16 cellular contexts compared by ENCODE assay signal in genomic region chr18:79309572-79310278, GRCh38.
"Had no signal": no experiment of that assay in that cellular context is flagged by ENCODE, and none has a peak within 500 bp of the region (broad histone marks: within the 10 kb centered on the region; RNA-seq: fewer than 3 reads in every experiment).

No MANE protein-coding gene starts in this region.

- ATAC-seq: activated CD8-positive, alpha-beta T cell treated with anti-CD3 and anti-CD28 coated beads for 36 hours; esophagus mucosa; naive thymus-derived CD4-positive, alpha-beta T cell had no signal

- H3K4me1 Mint-ChIP-seq: activated B cell treated with CpG ODN at 0.5 μM for 24 hours had no signal

- H3K4me3 Mint-ChIP-seq: activated B cell treated with CpG ODN at 0.5 μM for 24 hours; activated CD8-positive, alpha-beta T cell treated with anti-CD3 and anti-CD28 coated beads for 36 hours; activated T-helper 1 cell treated with anti-CD3 and anti-CD28 coated beads, Interleukin-12 subunit alpha, Interleukin-12 subunit beta, Interleukin-2, Interleukin-4 antibody, amounts not matched to agents 30 ng/mL and 10 ng/mL and 1 ng/mL, durations not matched to agents 14 hours and 24 hours and 36 hours; naive thymus-derived CD4-positive, alpha-beta T cell had no signal

- DNase-seq: activated B cell treated with CpG ODN at 0.5 μM for 24 hours; activated CD4-positive, alpha-beta T cell treated with anti-CD3 and anti-CD28 coated beads for 48 hours; activated CD8-positive, alpha-beta memory T cell treated with anti-CD3 and anti-CD28 coated beads, Interleukin-2, amount 50 U/mL, for 4 hours; activated CD8-positive, alpha-beta T cell treated with anti-CD3 and anti-CD28 coated beads for 36 hours; aorta; dermis blood vessel endothelial cell; hippocampal formation; kidney; left ventricle myocardium inferior; naive thymus-derived CD4-positive, alpha-beta T cell; stimulated activated CD4-positive, alpha-beta T cell treated with anti-CD3 and anti-CD28 coated beads, Interleukin-4, amount 100 ng/mL, for 24 hours; stimulated activated naive CD4-positive, alpha-beta T cell treated with Interleukin-2 at 50 U/mL for 16 hours; substantia nigra; uterus had no signal

- H3K27ac Mint-ChIP-seq: activated B cell treated with CpG ODN at 0.5 μM for 24 hours; activated CD8-positive, alpha-beta T cell treated with anti-CD3 and anti-CD28 coated beads for 36 hours; activated T-helper 1 cell treated with anti-CD3 and anti-CD28 coated beads, Interleukin-12 subunit alpha, Interleukin-12 subunit beta, Interleukin-2, Interleukin-4 antibody, amounts not matched to agents 30 ng/mL and 10 ng/mL and 1 ng/mL, durations not matched to agents 14 hours and 24 hours and 36 hours had no signal

- H3K9me3 Mint-ChIP-seq: activated B cell treated with CpG ODN at 0.5 μM for 24 hours; activated T-helper 1 cell treated with anti-CD3 and anti-CD28 coated beads, Interleukin-12 subunit alpha, Interleukin-12 subunit beta, Interleukin-2, Interleukin-4 antibody, amounts not matched to agents 30 ng/mL and 10 ng/mL and 1 ng/mL, durations not matched to agents 14 hours and 24 hours and 36 hours had no signal

- H3K27me3 Mint-ChIP-seq: activated B cell treated with CpG ODN at 0.5 μM for 24 hours; activated CD8-positive, alpha-beta T cell treated with anti-CD3 and anti-CD28 coated beads for 36 hours; naive thymus-derived CD4-positive, alpha-beta T cell had no signal
